ENCODE assay signal across 1 cellular context in genomic region chr15:70096975-70097336, GRCh38.
TF ChIP-seq lines count a peak whose summit lies in the region.

No MANE protein-coding gene starts in this region.

TF ChIP-seq in GM12878, 131 proteins besides CTCF, POLR2A, EP300 and RAD21 (continued from another document):
- no peak for TF ChIP-seq HDGF (IDR thresholded peaks at IDR 0.05)
- TF ChIP-seq HDAC2 (IDR thresholded peaks at IDR 0.05): no peak
- TF ChIP-seq DPF2 (IDR thresholded peaks at IDR 0.05): no peak; the same call in 1 of the 2 replicates
- TF ChIP-seq NBN (IDR thresholded peaks at IDR 0.05): no peak
- TF ChIP-seq KLF5 (IDR thresholded peaks at IDR 0.05; ENCODE audit: partially characterized antibody): no peak
- no peak for TF ChIP-seq FOXK2 (IDR thresholded peaks at IDR 0.05)
- TF ChIP-seq PKNOX1 (IDR thresholded peaks at IDR 0.05): no peak
- no peak for TF ChIP-seq PML (IDR thresholded peaks at IDR 0.05; ENCODE audit: low read length)
- TF ChIP-seq USF2 (IDR thresholded peaks at IDR 0.05; ENCODE audit: borderline replicate concordance, low read depth, low read length): no peak
- TF ChIP-seq NR2C2 (IDR thresholded peaks at IDR 0.05; ENCODE audit: borderline replicate concordance, control insufficient read depth, insufficient read length, low read depth): no peak
- no peak for TF ChIP-seq ELK1 (IDR thresholded peaks at IDR 0.05; ENCODE audit: low read depth, low read length)
- no peak for TF ChIP-seq NRF1 (conservative IDR thresholded peaks at IDR 0.05; ENCODE audit: low read depth, low read length)
- TF ChIP-seq YY1 (IDR thresholded peaks at IDR 0.05; ENCODE audit: low read depth, low read length): no peak
- TF ChIP-seq BHLHE40 (IDR thresholded peaks at IDR 0.05; ENCODE audit: borderline replicate concordance in 1 of 2, low read depth in 2 of 2, low read length in 1 of 2): 0 out of 4 replicates have a peak, but pooled peaks of 1 of the 2 experiments have one; percentile 4
- TF ChIP-seq SP1 (IDR thresholded peaks at IDR 0.05; ENCODE audit: low read depth, low read length): no peak
- TF ChIP-seq MYB (IDR thresholded peaks at IDR 0.05; ENCODE audit: borderline replicate concordance, low read depth, low read length): no peak
- peak; percentile 49 for TF ChIP-seq GATAD2B (conservative IDR thresholded peaks at IDR 0.05; ENCODE audit: low read depth)
- no peak for TF ChIP-seq CHD1 (IDR thresholded peaks at IDR 0.05; ENCODE audit: low read depth, low read length)
- peak; percentile 46 for TF ChIP-seq NR2F1 (conservative IDR thresholded peaks at IDR 0.05)
- TF ChIP-seq HDAC6 (IDR thresholded peaks at IDR 0.05; ENCODE audit: unreplicated experiment): peak; percentile 3
- TF ChIP-seq EED (IDR thresholded peaks at IDR 0.05; ENCODE audit: low read depth): no peak
- TF ChIP-seq FOS (IDR thresholded peaks at IDR 0.05; ENCODE audit: borderline replicate concordance, extremely low read depth, insufficient read length): no peak
- TF ChIP-seq IRF4 (IDR thresholded peaks at IDR 0.05; ENCODE audit: low read depth, low read length): no peak
- 0 out of 2 replicates have a peak, but pooled peaks have one; percentile 53 for TF ChIP-seq NFXL1 (IDR thresholded peaks at IDR 0.05; ENCODE audit: borderline replicate concordance)
- TF ChIP-seq ZZZ3 (IDR thresholded peaks at IDR 0.05; ENCODE audit: control insufficient read depth, insufficient read length, low read depth): no peak
- no peak for TF ChIP-seq TAF1 (IDR thresholded peaks at IDR 0.05; ENCODE audit: borderline replicate concordance, low read depth, low read length)
- peak; percentile 61; the same call in 1 of the 2 replicates for TF ChIP-seq SMARCA5 (IDR thresholded peaks at IDR 0.05)
- TF ChIP-seq EGR1 (IDR thresholded peaks at IDR 0.05; ENCODE audit: borderline replicate concordance in 1 of 2, low read depth in 2 of 2, low read length in 2 of 2): no peak
- no peak for TF ChIP-seq REST (IDR thresholded peaks at IDR 0.05; ENCODE audit: low read depth, low read length)
- TF ChIP-seq ZSCAN29 (IDR thresholded peaks at IDR 0.05): no peak
- no peak for TF ChIP-seq ZNF592 (IDR thresholded peaks at IDR 0.05)
- TF ChIP-seq BACH1 (IDR thresholded peaks at IDR 0.05; ENCODE audit: borderline replicate concordance): peak; percentile 27; the same call in 1 of the 2 replicates
- TF ChIP-seq FOXM1 (IDR thresholded peaks at IDR 0.05; ENCODE audit: low read depth, low read length): no peak
- 0 out of 2 replicates have a peak, but pooled peaks have one; percentile 3 for TF ChIP-seq NKRF (conservative IDR thresholded peaks at IDR 0.05)
- no peak for TF ChIP-seq BRCA1 (IDR thresholded peaks at IDR 0.05; ENCODE audit: low read depth, low read length)
- TF ChIP-seq RCOR1 (conservative IDR thresholded peaks at IDR 0.05; ENCODE audit: low read depth, low read length): no peak
- no peak for TF ChIP-seq ATF7 (IDR thresholded peaks at IDR 0.05; ENCODE audit: low read depth)
- TF ChIP-seq IKZF2 (IDR thresholded peaks at IDR 0.05): no peak
- TF ChIP-seq STAT1 (conservative IDR thresholded peaks at IDR 0.05): no peak
- no peak for TF ChIP-seq SMAD1 (IDR thresholded peaks at IDR 0.05; ENCODE audit: low read depth, partially characterized antibody)
- TF ChIP-seq ZNF217 (IDR thresholded peaks at IDR 0.05): peak; percentile 29; the same call in 1 of the 2 replicates
- no peak for TF ChIP-seq SRF (IDR thresholded peaks at IDR 0.05; ENCODE audit: low read depth in 2 of 2, low read length in 2 of 2)
- TF ChIP-seq ZBTB40 (IDR thresholded peaks at IDR 0.05; ENCODE audit: borderline replicate concordance): no peak
